ENCODE assay signal across 8 cellular contexts in the genomic region with DNA sequence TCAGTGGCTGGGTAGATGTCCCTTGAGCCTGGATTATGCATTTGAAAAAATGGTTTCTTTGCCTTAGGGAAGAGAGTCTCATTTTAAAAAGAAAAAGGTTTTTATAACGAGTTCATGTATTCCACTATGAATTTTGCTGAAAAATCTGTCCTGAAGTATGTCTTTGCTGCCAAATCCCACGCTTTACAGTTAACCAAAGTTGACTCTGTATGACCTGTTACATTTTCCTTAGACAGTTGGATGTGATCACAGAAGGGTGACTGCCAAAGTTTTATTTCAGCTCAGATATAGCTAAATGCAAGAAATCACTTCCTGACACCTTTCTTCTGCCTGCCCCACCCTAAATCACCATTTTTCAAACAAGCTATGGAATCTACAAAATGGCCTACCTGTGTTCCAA.
DNase-seq lines count a peak whose midpoint lies in the region; ATAC-seq and TF ChIP-seq lines count a peak whose summit lies in the region.

No MANE protein-coding gene starts in this region.

- TF ChIP-seq EP300 in transverse colon (IDR thresholded peaks at IDR 0.05; ENCODE audit: low read depth), result no peak

- H3K79me2 ChIP-seq in fibroblast of lung (ENCODE audit: control insufficient read depth, insufficient read depth, low read length) (no peaks in the 10 kb centered on the region), MM.1S (ENCODE audit: low read length) (no peaks in the 10 kb centered on the region)

- H3K4me1 ChIP-seq in RWPE2 (ENCODE audit: insufficient read depth, poor library complexity, severe bottlenecking) (peaks cover 40% of the 10 kb centered on the region), fibroblast of lung (ENCODE audit: control insufficient read depth, extremely low read depth, insufficient read depth, low read length) (peaks cover 32% of the 10 kb centered on the region), muscle layer of duodenum (ENCODE audit: control insufficient read depth in 1 of 2, insufficient read depth in 2 of 2, low read length in 2 of 2) (peaks cover 5 to 6% of the 10 kb centered on the region in 2 donors), transverse colon (peaks cover 25 to 57% (median 37%) of the 10 kb centered on the region in 4 donors), MM.1S (ENCODE audit: low read length) (peaks cover 13% of the 10 kb centered on the region), HAP-1 (peaks cover 29% of the 10 kb centered on the region)

- no peak for DNase-seq in RWPE2 (ENCODE audit: low spot score)
- DNase-seq in fibroblast of lung (ENCODE audit: low read depth in 2 of 2), result peak; percentile 87
- DNase-seq in transverse colon, result no peak
- no peak for DNase-seq in NCI-H2081 treated with DMSO at 0.1 percent for 48 hours (lab: John Stamatoyannopoulos, UW)
- DNase-seq in MM.1S, result no peak
- DNase-seq in HAP-1 (ENCODE audit: low spot score in 2 of 2), result no peak
- DNase-seq in NCI-H510A treated with DMSO at 0.1 percent for 48 hours (lab: John Stamatoyannopoulos, UW), result no peak

- no peak for ATAC-seq in RWPE2 (ENCODE audit: low read depth)

- H3K9ac ChIP-seq in fibroblast of lung (ENCODE audit: insufficient read depth, low read length), result peak overlapping the region; percentile 48
- H3K9ac ChIP-seq in MM.1S (ENCODE audit: low read length), result no peak overlapping the region

- H3K27me3 ChIP-seq in RWPE2 (ENCODE audit: insufficient read depth, poor library complexity, severe bottlenecking), result no peaks in the 10 kb centered on the region
- no peaks in the 10 kb centered on the region for H3K27me3 ChIP-seq in fibroblast of lung (ENCODE audit: control insufficient read depth, insufficient read depth, low read length)
- no peaks in the 10 kb centered on the region for H3K27me3 ChIP-seq in muscle layer of duodenum (ENCODE audit: low read depth, low read length)
- H3K27me3 ChIP-seq in transverse colon, result no peaks in the 10 kb centered on the region
- H3K27me3 ChIP-seq in MM.1S (replicated peaks; ENCODE audit: insufficient read depth, low read length), result no peaks in the 10 kb centered on the region
- no peaks in the 10 kb centered on the region for H3K27me3 ChIP-seq in HAP-1 (ENCODE audit: low read depth)

- H4K20me1 ChIP-seq in fibroblast of lung (ENCODE audit: control insufficient read depth, extremely low read depth, insufficient read depth, low read length) (no peaks in the 10 kb centered on the region), MM.1S (ENCODE audit: insufficient read depth, low read length) (no peaks in the 10 kb centered on the region)

- H3K9me3 ChIP-seq in RWPE2 (ENCODE audit: severe bottlenecking) (no peaks in the 10 kb centered on the region), fibroblast of lung (ENCODE audit: control insufficient read depth, insufficient read depth, low read depth, low read length) (no peaks in the 10 kb centered on the region), muscle layer of duodenum (ENCODE audit: control insufficient read depth in 1 of 2, low read length in 2 of 2) (no peaks in the 10 kb centered on the region), transverse colon (no peaks in the 10 kb centered on the region), MM.1S (replicated peaks; ENCODE audit: insufficient read depth, low read length) (no peaks in the 10 kb centered on the region), HAP-1 (no peaks in the 10 kb centered on the region)

- no peak for TF ChIP-seq CTCF in RWPE2 (IDR thresholded peaks at IDR 0.05; ENCODE audit: poor library complexity, severe bottlenecking)
- no peak for TF ChIP-seq CTCF in fibroblast of lung (conservative IDR thresholded peaks at IDR 0.05 in 1 of 2, IDR thresholded peaks at IDR 0.05 in 1 of 2; ENCODE audit: low read depth in 1 of 2, low read length in 2 of 2)
- no peak for TF ChIP-seq CTCF in transverse colon (IDR thresholded peaks at IDR 0.05)
- no peak for TF ChIP-seq CTCF in MM.1S (IDR thresholded peaks at IDR 0.05; ENCODE audit: low read length)

- H3K9me2 ChIP-seq in MM.1S (replicated peaks; ENCODE audit: insufficient read depth, low read length), result no peaks in the 10 kb centered on the region

- no peak overlapping the region for H2AFZ ChIP-seq in fibroblast of lung (ENCODE audit: low read length)
- no peak overlapping the region for H2AFZ ChIP-seq in MM.1S (ENCODE audit: low read length)

- H3K36me3 ChIP-seq in RWPE2 (ENCODE audit: low read depth), result no peaks in the 10 kb centered on the region
- no peaks in the 10 kb centered on the region for H3K36me3 ChIP-seq in fibroblast of lung (ENCODE audit: control insufficient read depth, insufficient read depth, low read length)
- no peaks in the 10 kb centered on the region for H3K36me3 ChIP-seq in muscle layer of duodenum (ENCODE audit: control insufficient read depth in 1 of 2, insufficient read depth in 2 of 2, low read length in 2 of 2)
- no peaks in the 10 kb centered on the region for H3K36me3 ChIP-seq in transverse colon
- H3K36me3 ChIP-seq in MM.1S (replicated peaks; ENCODE audit: insufficient read depth, low read length), result no peaks in the 10 kb centered on the region
- no peaks in the 10 kb centered on the region for H3K36me3 ChIP-seq in HAP-1 (replicated peaks)

- in situ Hi-C loops in transverse colon (cut with MboI; ENCODE audit: low pct_ligation_motif_present in 1 of 4, low pct_unique_long_range_greater_than_20kb in 1 of 4, low sequenced_read_pairs in 3 of 4), result no loop called here
- in situ Hi-C loops in HAP-1 (cut with MboI; ENCODE audit: low sequenced_read_pairs), result no loop called here

- WGBS in transverse colon (ENCODE audit: low coverage in 1 of 2), 2 donors, result 32 to 33% methylated on average over 1 to 2 of the region's 2 CpGs

- intact Hi-C loops in transverse colon (cut with DNase I; ENCODE audit: low total_unique reads), result no loop called here

- H3K4me2 ChIP-seq in fibroblast of lung (ENCODE audit: extremely low read depth, insufficient read depth, low read length) (peak overlapping the region; percentile 18), MM.1S (ENCODE audit: low read depth, low read length) (no peak overlapping the region)

- H3K27ac ChIP-seq in RWPE2 (ENCODE audit: poor library complexity, severe bottlenecking), result peak overlapping the region; percentile 99
- peak overlapping the region; percentile 86 for H3K27ac ChIP-seq in fibroblast of lung (ENCODE audit: insufficient read depth, low read length)
- H3K27ac ChIP-seq in muscle layer of duodenum (ENCODE audit: low read length), result peak overlapping the region; percentile 91
- peak overlapping the region; percentile 78 to 89 (median 82) for H3K27ac ChIP-seq in transverse colon
- H3K27ac ChIP-seq in MM.1S (ENCODE audit: low read length), result no peak overlapping the region

- H3K4me3 ChIP-seq in RWPE2 (ENCODE audit: severe bottlenecking) (no peak overlapping the region), fibroblast of lung (replicated peaks in 1 of 4; ENCODE audit: control extremely low read depth in 1 of 4, insufficient read depth in 1 of 4, low read depth in 3 of 4, low read length in 4 of 4) (no peak overlapping the region), muscle layer of duodenum (ENCODE audit: low read depth in 1 of 2, low read length in 2 of 2) (peak overlapping the region in 1 of 2 donors; percentile 0), transverse colon (no peak overlapping the region), MM.1S (ENCODE audit: low read length) (no peak overlapping the region), HAP-1 (no peak overlapping the region)

- TF ChIP-seq POLR2A in transverse colon (IDR thresholded peaks at IDR 0.05), result no peak

- H3F3A ChIP-seq in MM.1S (ENCODE audit: insufficient read depth, low read length), result no peaks in the 10 kb centered on the region; the same call in 1 of the 2 replicates

Comparison
In these comparisons a context has a peak if more than half of its experiments do, and no peak if none do; other contexts are left out.
1. DNase-seq: peak in fibroblast of lung (2 of 2); none in RWPE2 (single experiment), transverse colon (single experiment), NCI-H2081 treated with DMSO at 0.1 percent for 48 hours (single experiment), MM.1S (single experiment), HAP-1 (0 of 2) and NCI-H510A treated with DMSO at 0.1 percent for 48 hours (single experiment).